Comparison of ENCODE assay signal across 1 cellular context in genomic region chr17:44350733-44351226, GRCh38.
A peak's percentile ranks its signal among the peaks of the same experiment; 100 is the strongest.
TF ChIP-seq lines count a peak whose summit lies in the region.

No MANE protein-coding gene starts in this region.

TF ChIP-seq in HepG2, 621 proteins besides CTCF, POLR2A, EP300 and RAD21 (continued from another document and continues in another):
- TF ChIP-seq ZNF749 (CRISPR knock-in tag; IDR thresholded peaks at IDR 0.05; ENCODE audit: borderline replicate concordance), result no peak
- no peak for TF ChIP-seq ZNF557 (CRISPR knock-in tag; IDR thresholded peaks at IDR 0.05)
- TF ChIP-seq AHR (CRISPR knock-in tag; IDR thresholded peaks at IDR 0.05), result 0 out of 2 replicates have a peak, but pooled peaks have one; percentile 20
- TF ChIP-seq TRAFD1 (CRISPR knock-in tag; IDR thresholded peaks at IDR 0.05; ENCODE audit: borderline replicate concordance), result 0 out of 2 replicates have a peak, but pooled peaks have one; percentile 63
- no peak for TF ChIP-seq GTF3A (CRISPR knock-in tag; conservative IDR thresholded peaks at IDR 0.05)
- no peak for TF ChIP-seq RFX1 (IDR thresholded peaks at IDR 0.05)
- TF ChIP-seq EED (CRISPR knock-in tag; IDR thresholded peaks at IDR 0.05), result no peak
- no peak for TF ChIP-seq ZNF510 (CRISPR knock-in tag; IDR thresholded peaks at IDR 0.05; ENCODE audit: low read depth)
- TF ChIP-seq ZUFSP (CRISPR knock-in tag; IDR thresholded peaks at IDR 0.05; ENCODE audit: borderline replicate concordance), result no peak
- 0 out of 2 replicates have a peak, but pooled peaks have one; percentile 7 for TF ChIP-seq RFX5 (IDR thresholded peaks at IDR 0.05; ENCODE audit: low read depth, low read length)
- no peak; the same call in 1 of the 2 replicates for TF ChIP-seq SPEN (CRISPR knock-in tag; IDR thresholded peaks at IDR 0.05; ENCODE audit: low read depth)
- peak; percentile 33; the same call in 1 of the 2 replicates for TF ChIP-seq HOXA3 (CRISPR knock-in tag; IDR thresholded peaks at IDR 0.05)
- TF ChIP-seq NCOR1 (IDR thresholded peaks at IDR 0.05; ENCODE audit: borderline replicate concordance, low read length), result no peak
- no peak for TF ChIP-seq ZFP41 (CRISPR knock-in tag; IDR thresholded peaks at IDR 0.05; ENCODE audit: borderline replicate concordance)
- TF ChIP-seq IKZF5 (CRISPR knock-in tag; IDR thresholded peaks at IDR 0.05), result 0 out of 2 replicates have a peak, but pooled peaks have one; percentile 42
- no peak for TF ChIP-seq ZNF530 (CRISPR knock-in tag; IDR thresholded peaks at IDR 0.05; ENCODE audit: low read depth)
- TF ChIP-seq ZNF644 (CRISPR knock-in tag; IDR thresholded peaks at IDR 0.05; ENCODE audit: low read depth), result no peak
- peak; percentile 34; the same call in 1 of the 2 replicates for TF ChIP-seq ZBTB25 (CRISPR knock-in tag; IDR thresholded peaks at IDR 0.05)
- TF ChIP-seq ZBTB7B (CRISPR knock-in tag; IDR thresholded peaks at IDR 0.05), result 0 out of 2 replicates have a peak, but pooled peaks have one; percentile 37
- TF ChIP-seq FOXM1 (CRISPR knock-in tag; IDR thresholded peaks at IDR 0.05), result 0 out of 2 replicates have a peak, but pooled peaks have one; percentile 25
- no peak for TF ChIP-seq KDM5B (CRISPR knock-in tag; IDR thresholded peaks at IDR 0.05; ENCODE audit: borderline replicate concordance)
- 0 out of 2 replicates have a peak, but pooled peaks have one; percentile 4 for TF ChIP-seq ZNF710 (CRISPR knock-in tag; IDR thresholded peaks at IDR 0.05; ENCODE audit: borderline replicate concordance)
- no peak for TF ChIP-seq ZBTB3 (CRISPR knock-in tag; IDR thresholded peaks at IDR 0.05; ENCODE audit: borderline replicate concordance, low read depth)
- TF ChIP-seq ZSCAN5A (CRISPR knock-in tag; IDR thresholded peaks at IDR 0.05; ENCODE audit: borderline replicate concordance), result no peak
- no peak for TF ChIP-seq ZNF264 (CRISPR knock-in tag; IDR thresholded peaks at IDR 0.05)
- TF ChIP-seq ZNF205 (CRISPR knock-in tag; IDR thresholded peaks at IDR 0.05), result peak; percentile 55; the same call in 1 of the 2 replicates
- TF ChIP-seq ZNF280B (CRISPR knock-in tag; IDR thresholded peaks at IDR 0.05; ENCODE audit: borderline replicate concordance), result no peak
- TF ChIP-seq CCDC6 (CRISPR knock-in tag; IDR thresholded peaks at IDR 0.05), result no peak
- no peak for TF ChIP-seq ZNF251 (CRISPR knock-in tag; IDR thresholded peaks at IDR 0.05)
- no peak for TF ChIP-seq NR0B2 (CRISPR knock-in tag; IDR thresholded peaks at IDR 0.05)
- no peak for TF ChIP-seq FOXP1 (IDR thresholded peaks at IDR 0.05)
- no peak for TF ChIP-seq FOXP1 (CRISPR knock-in tag; IDR thresholded peaks at IDR 0.05)
- TF ChIP-seq ZFP91 (CRISPR knock-in tag; IDR thresholded peaks at IDR 0.05; ENCODE audit: borderline replicate concordance), result peak; percentile 73; the same call in 1 of the 2 replicates
- 0 out of 2 replicates have a peak, but pooled peaks have one; percentile 27 for TF ChIP-seq ATRX (CRISPR knock-in tag; IDR thresholded peaks at IDR 0.05; ENCODE audit: borderline replicate concordance)
- TF ChIP-seq SMARCC2 (IDR thresholded peaks at IDR 0.05), result no peak
- 0 out of 2 replicates have a peak, but pooled peaks have one; percentile 18 for TF ChIP-seq ARID3A (IDR thresholded peaks at IDR 0.05; ENCODE audit: low read depth, low read length)
- no peak for TF ChIP-seq HNRNPUL1 (IDR thresholded peaks at IDR 0.05; ENCODE audit: low read depth, low read length)
- no peak for TF ChIP-seq RCOR2 (CRISPR knock-in tag; IDR thresholded peaks at IDR 0.05)
- TF ChIP-seq TMF1 (CRISPR knock-in tag; IDR thresholded peaks at IDR 0.05; ENCODE audit: low read depth), result no peak
- peak; percentile 52 for TF ChIP-seq ZNF687 (CRISPR knock-in tag; IDR thresholded peaks at IDR 0.05)
- TF ChIP-seq MBD4 (IDR thresholded peaks at IDR 0.05; ENCODE audit: borderline replicate concordance, low read length), result no peak
- TF ChIP-seq CEBPG (CRISPR knock-in tag; IDR thresholded peaks at IDR 0.05), result no peak
- peak; percentile 81; the same call in 1 of the 2 replicates for TF ChIP-seq ZNF614 (CRISPR knock-in tag; IDR thresholded peaks at IDR 0.05; ENCODE audit: borderline replicate concordance)
- TF ChIP-seq MAFF (IDR thresholded peaks at IDR 0.05; ENCODE audit: low read depth, low read length), result no peak
